In the genomic region with DNA sequence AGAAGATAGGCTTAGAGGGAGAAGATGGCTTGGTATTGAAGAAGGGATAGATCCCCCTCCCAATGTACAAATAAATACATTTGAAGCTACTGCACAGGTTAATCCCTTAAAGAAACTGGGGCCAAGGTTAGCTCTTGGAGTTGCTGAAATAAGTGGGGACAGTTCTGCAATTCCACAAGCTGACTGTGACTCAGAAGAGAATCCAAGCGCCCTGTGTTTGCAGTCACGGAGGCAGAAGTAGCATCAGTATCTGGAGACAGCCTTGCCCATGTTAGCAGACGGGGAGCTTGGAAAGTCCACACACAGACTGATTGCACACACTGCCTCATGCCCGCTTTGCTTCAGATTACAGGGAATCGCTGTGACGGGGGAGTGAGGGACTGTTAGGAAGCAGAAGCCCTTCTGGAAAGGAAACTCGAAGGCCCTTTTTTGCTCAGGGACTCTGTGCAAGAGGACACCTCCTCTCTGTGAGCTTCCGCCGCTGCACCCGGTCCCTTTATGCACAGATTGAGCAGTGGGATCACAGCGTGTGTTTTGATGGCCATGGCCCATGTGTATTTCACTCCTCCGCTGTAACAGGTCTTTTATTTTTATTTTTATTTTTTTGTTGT, we compare ENCODE assay signal across 1 cellular context.
TF ChIP-seq lines count a peak whose summit lies in the region.

No MANE protein-coding gene starts in this region.

TF ChIP-seq in H1, 55 proteins besides CTCF, POLR2A, EP300 and RAD21:
- TF ChIP-seq CTBP2 (IDR thresholded peaks at IDR 0.05; ENCODE audit: borderline replicate concordance, insufficient read depth, insufficient read length, low read length) (no peak), NANOG (IDR thresholded peaks at IDR 0.05; ENCODE audit: insufficient read depth, low read depth, low read length, poor library complexity, severe bottlenecking) (no peak), HDAC2 (IDR thresholded peaks at IDR 0.05; ENCODE audit: borderline replicate concordance in 1 of 2, low read depth in 2 of 2, low read length in 2 of 2) (no peak), TBP (IDR thresholded peaks at IDR 0.05; ENCODE audit: low read depth, low read length) (no peak), ASH2L (IDR thresholded peaks at IDR 0.05; ENCODE audit: low read length) (no peak), TEAD4 (IDR thresholded peaks at IDR 0.05; ENCODE audit: low read depth, low read length) (no peak), SIX5 (IDR thresholded peaks at IDR 0.05; ENCODE audit: low read depth, low read length) (no peak)
